ENCODE assay signal across 19 cellular contexts in genomic region chr7:155422599-155423336, GRCh38. TPM values are rescaled to one million over a fixed set of nuclear protein-coding genes. Genes with fewer than 3 reads are reported as not detected.
DNase-seq lines count a peak whose midpoint lies in the region; ATAC-seq and TF ChIP-seq lines count a peak whose summit lies in the region.
"Had no signal": no experiment of that assay in that cellular context is flagged by ENCODE, and none has a peak within 500 bp of the region (broad histone marks: within the 10 kb centered on the region; RNA-seq: fewer than 3 reads in every experiment).

No MANE protein-coding gene starts in this region.

- H3K36me3 Mint-ChIP-seq in CD14-positive monocyte (no peaks in the 10 kb centered on the region), chondrocyte (ENCODE audit: low read depth) (no peaks in the 10 kb centered on the region), neural crest cell (ENCODE audit: low read depth) (no peaks in the 10 kb centered on the region)
- no peaks in the 10 kb centered on the region for H3K36me3 Mint-ChIP-seq in activated CD4-positive, alpha-beta T cell treated with anti-CD3 and anti-CD28 coated beads for 36 hours (ENCODE audit: low read depth)
- no peaks in the 10 kb centered on the region for H3K36me3 Mint-ChIP-seq in naive thymus-derived CD4-positive, alpha-beta T cell
- H3K36me3 Mint-ChIP-seq: CD8-positive, alpha-beta T cell had no signal

- DNase-seq in Right ventricle myocardium superior, result peak; percentile 13
- no peak for DNase-seq in left cardiac atrium
- peak; percentile 16 for DNase-seq in CD14-positive monocyte (ENCODE audit: low spot score)
- peak; percentile 78 for DNase-seq in chondrocyte (ENCODE audit: low spot score)
- no peak for DNase-seq in neural crest cell (ENCODE audit: low read depth, low spot score)
- DNase-seq in activated CD4-positive, alpha-beta T cell treated with anti-CD3 and anti-CD28 coated beads for 36 hours, result no peak
- DNase-seq in NOMO-1 treated with dmso at 0.1 percent for 144 hours (lab: John Stamatoyannopoulos, UW; ENCODE audit: unreplicated experiment), result no peak
- DNase-seq in naive thymus-derived CD4-positive, alpha-beta T cell, result no peak
- DNase-seq: Calu3; CD8-positive, alpha-beta T cell; DMS79 treated with DMSO at 0.1 percent for 48 hours; GF-D8; GOT3; H9 had no signal

- H3K9me3 Mint-ChIP-seq in CD14-positive monocyte (peaks cover 0 to 2% (median 0%) of the 10 kb centered on the region in 7 donors), chondrocyte (ENCODE audit: low read depth) (no peaks in the 10 kb centered on the region), neural crest cell (no peaks in the 10 kb centered on the region)
- H3K9me3 Mint-ChIP-seq in activated CD4-positive, alpha-beta T cell treated with anti-CD3 and anti-CD28 coated beads for 36 hours (ENCODE audit: low read depth), result no peaks in the 10 kb centered on the region
- no peaks in the 10 kb centered on the region for H3K9me3 Mint-ChIP-seq in naive thymus-derived CD4-positive, alpha-beta T cell
- H3K9me3 Mint-ChIP-seq: CD8-positive, alpha-beta T cell had no signal

- no peaks in the 10 kb centered on the region for H3K36me3 ChIP-seq in naive thymus-derived CD4-positive, alpha-beta T cell (ENCODE audit: control insufficient read depth in 2 of 3, insufficient read depth in 3 of 3, low read length in 3 of 3)
- H3K36me3 ChIP-seq: BLaER1 had no signal

- no peaks in the 10 kb centered on the region for H3K4me1 Mint-ChIP-seq in CD14-positive monocyte
- H3K4me1 Mint-ChIP-seq in chondrocyte (ENCODE audit: low read depth), result no peaks in the 10 kb centered on the region
- no peaks in the 10 kb centered on the region for H3K4me1 Mint-ChIP-seq in neural crest cell
- no peaks in the 10 kb centered on the region for H3K4me1 Mint-ChIP-seq in activated CD4-positive, alpha-beta T cell treated with anti-CD3 and anti-CD28 coated beads for 36 hours
- H3K4me1 Mint-ChIP-seq in naive thymus-derived CD4-positive, alpha-beta T cell, result no peaks in the 10 kb centered on the region

- ATAC-seq in Right ventricle myocardium superior (ENCODE audit: poor library complexity) (no peak), left cardiac atrium (no peak)
- no peak for ATAC-seq in activated CD4-positive, alpha-beta T cell treated with anti-CD3 and anti-CD28 coated beads for 36 hours
- ATAC-seq in naive thymus-derived CD4-positive, alpha-beta T cell, result no peak
- ATAC-seq: CD8-positive, alpha-beta T cell had no signal

- intact Hi-C loops in Right ventricle myocardium superior (cut with DNase I), result no loop called here
- intact Hi-C loops in left cardiac atrium (cut with DNase I), result no loop called here
- intact Hi-C loops in CD14-positive monocyte (cut with micrococcal nuclease), result no loop called here
- intact Hi-C loops in activated CD4-positive, alpha-beta T cell treated with anti-CD3 and anti-CD28 coated beads for 36 hours (cut with DNase I, micrococcal nuclease), result no loop called here
- intact Hi-C loops in naive thymus-derived CD4-positive, alpha-beta T cell (cut with micrococcal nuclease), result no loop called here

- no peak overlapping the region for H3K4me3 ChIP-seq in naive thymus-derived CD4-positive, alpha-beta T cell (ENCODE audit: low read length)
- H3K4me3 ChIP-seq: BLaER1 had no signal

- H3K27ac ChIP-seq in naive thymus-derived CD4-positive, alpha-beta T cell (ENCODE audit: low read depth, low read length), result no peak overlapping the region
- H3K27ac ChIP-seq: 22Rv1, BLaER1 had no signal

- POLR2A ChIA-PET in activated CD4-positive, alpha-beta T cell treated with anti-CD3 and anti-CD28 coated beads for 36 hours (lab: Charles Lee), result no interaction called here
- POLR2A ChIA-PET in naive thymus-derived CD4-positive, alpha-beta T cell (lab: Charles Lee), result no interaction called here

- H3K27me3 Mint-ChIP-seq in CD14-positive monocyte (ENCODE audit: low read depth in 3 of 3), result peaks cover 11 to 30% (median 14%) of the 10 kb centered on the region in 3 donors
- peaks cover 57% of the 10 kb centered on the region for H3K27me3 Mint-ChIP-seq in chondrocyte (ENCODE audit: low read depth)
- peaks cover 14% of the 10 kb centered on the region for H3K27me3 Mint-ChIP-seq in neural crest cell (ENCODE audit: low read depth)
- peaks cover 11% of the 10 kb centered on the region for H3K27me3 Mint-ChIP-seq in activated CD4-positive, alpha-beta T cell treated with anti-CD3 and anti-CD28 coated beads for 36 hours
- H3K27me3 Mint-ChIP-seq in naive thymus-derived CD4-positive, alpha-beta T cell, result peaks cover 0 to 24% (median 23%) of the 10 kb centered on the region in 5 donors

- H3K27ac Mint-ChIP-seq in CD14-positive monocyte (no peak overlapping the region), chondrocyte (ENCODE audit: unreplicated experiment) (no peak overlapping the region), neural crest cell (ENCODE audit: unreplicated experiment) (peak overlapping the region; percentile 43)
- H3K27ac Mint-ChIP-seq in activated CD4-positive, alpha-beta T cell treated with anti-CD3 and anti-CD28 coated beads for 36 hours, result no peak overlapping the region
- H3K27ac Mint-ChIP-seq in naive thymus-derived CD4-positive, alpha-beta T cell, result no peak overlapping the region
- H3K27ac Mint-ChIP-seq: CD8-positive, alpha-beta T cell; H9 had no signal

- no peak overlapping the region for H3K4me3 Mint-ChIP-seq in CD14-positive monocyte
- H3K4me3 Mint-ChIP-seq in chondrocyte (ENCODE audit: unreplicated experiment), result no peak overlapping the region
- no peak overlapping the region for H3K4me3 Mint-ChIP-seq in neural crest cell
- H3K4me3 Mint-ChIP-seq in activated CD4-positive, alpha-beta T cell treated with anti-CD3 and anti-CD28 coated beads for 36 hours, result no peak overlapping the region
- H3K4me3 Mint-ChIP-seq in naive thymus-derived CD4-positive, alpha-beta T cell, result no peak overlapping the region
- H3K4me3 Mint-ChIP-seq: CD8-positive, alpha-beta T cell had no signal

- no peaks in the 10 kb centered on the region for H3K4me1 ChIP-seq in naive thymus-derived CD4-positive, alpha-beta T cell (ENCODE audit: control insufficient read depth in 2 of 2, insufficient read depth in 2 of 2, low read length in 2 of 2)

- TF ChIP-seq CTCF in CD14-positive monocyte (IDR thresholded peaks at IDR 0.05) (no peak), chondrocyte (IDR thresholded peaks at IDR 0.05) (no peak), neural crest cell (conservative IDR thresholded peaks at IDR 0.05) (no peak)

- CTCF ChIA-PET in activated CD4-positive, alpha-beta T cell treated with anti-CD3 and anti-CD28 coated beads for 36 hours (lab: Charles Lee), result interaction anchor here (0.6 kb wide), 1 partner anchor 34 kb away, joined by 4 read pairs; no protein-coding TSS in a partner anchor
- CTCF ChIA-PET in naive thymus-derived CD4-positive, alpha-beta T cell (lab: Charles Lee), result no interaction called here

- H3K27me3 ChIP-seq in naive thymus-derived CD4-positive, alpha-beta T cell (ENCODE audit: control insufficient read depth in 2 of 2, insufficient read depth in 2 of 2, low read length in 2 of 2), result no peaks in the 10 kb centered on the region
- H3K27me3 ChIP-seq: BLaER1 had no signal

- no peaks in the 10 kb centered on the region for H3K9me3 ChIP-seq in naive thymus-derived CD4-positive, alpha-beta T cell (ENCODE audit: control insufficient read depth in 2 of 3, low read length in 3 of 3)
- H3K9me3 ChIP-seq: BLaER1 had no signal

RNA-seq across cellular contexts. Expression of gene EN2, which starts 35.2 kb away (rescaled TPM):
- total RNA-seq in Right ventricle myocardium superior, result 0.11 TPM
- under 1 TPM; 0.08 to 0.15 TPM for total RNA-seq in left cardiac atrium
- polyA plus RNA-seq in CD14-positive monocyte, result not detected
- total RNA-seq in chondrocyte, result 0.15 to 0.99 TPM (median 0.15 TPM) in 3 replicates
- 7.2 and 8.2 TPM in 2 replicates for total RNA-seq in neural crest cell
- total RNA-seq in activated CD4-positive, alpha-beta T cell treated with anti-CD3 and anti-CD28 coated beads for 36 hours, result not detected
- total RNA-seq in naive thymus-derived CD4-positive, alpha-beta T cell, result not detected
- polyA plus RNA-seq in naive thymus-derived CD4-positive, alpha-beta T cell, result not detected
- total RNA-seq: A673; CD8-positive, alpha-beta T cell; HT-29 had no signal
- polyA plus RNA-seq: AG04450 had no signal

Comparison
In these comparisons a context has a peak if more than half of its experiments do, and no peak if none do; other contexts are left out.
1. DNase-seq: peak in Right ventricle myocardium superior (single experiment), CD14-positive monocyte (single experiment) and chondrocyte (single experiment); none in left cardiac atrium (single experiment), neural crest cell (single experiment), activated CD4-positive, alpha-beta T cell treated with anti-CD3 and anti-CD28 coated beads for 36 hours (single experiment), NOMO-1 treated with dmso at 0.1 percent for 144 hours (single experiment) and naive thymus-derived CD4-positive, alpha-beta T cell (0 of 9).